Comparison of ENCODE assay signal across 9 cellular contexts in genomic region chr17:6548578-6549330, GRCh38. TPM values are rescaled to one million over a fixed set of nuclear protein-coding genes. Genes with fewer than 3 reads are reported as not detected.
DNase-seq lines count a peak whose midpoint lies in the region; ATAC-seq, FAIRE-seq and TF ChIP-seq lines count a peak whose summit lies in the region.
"Had no signal": no experiment of that assay in that cellular context is flagged by ENCODE, and none has a peak within 500 bp of the region (broad histone marks: within the 10 kb centered on the region; RNA-seq: fewer than 3 reads in every experiment).

No MANE protein-coding gene starts in this region.

- no peaks in the 10 kb centered on the region for H3K9me3 Mint-ChIP-seq in activated CD8-positive, alpha-beta T cell treated with anti-CD3 and anti-CD28 coated beads for 36 hours

- intact Hi-C loops in activated CD8-positive, alpha-beta T cell treated with anti-CD3 and anti-CD28 coated beads for 36 hours (cut with micrococcal nuclease) = no loop called here
- intact Hi-C loops in right lobe of liver (cut with DNase I) = no loop called here

- no peaks in the 10 kb centered on the region for H3K4me1 ChIP-seq in right lobe of liver

- no peak for FAIRE-seq in RCC 7860 (lab: Jason Lieb, UNC)
- FAIRE-seq: G401.6 had no signal

- peaks cover 8% of the 10 kb centered on the region for H3K27me3 Mint-ChIP-seq in activated CD8-positive, alpha-beta T cell treated with anti-CD3 and anti-CD28 coated beads for 36 hours

- H3K27ac Mint-ChIP-seq in activated CD8-positive, alpha-beta T cell treated with anti-CD3 and anti-CD28 coated beads for 36 hours = peak overlapping the region; percentile 0

- no peak overlapping the region for H3K4me3 Mint-ChIP-seq in activated CD8-positive, alpha-beta T cell treated with anti-CD3 and anti-CD28 coated beads for 36 hours

- 34% methylated on average over 5 of the region's 11 CpGs for WGBS in right lobe of liver (ENCODE audit: insufficient coverage, low coverage, low lambda C conversion rate, missing lambda C conversion rate)

- H3K36me3 ChIP-seq in right lobe of liver = no peaks in the 10 kb centered on the region

- TF ChIP-seq POLR2A in right lobe of liver (IDR thresholded peaks at IDR 0.05) = no peak

- H3K27me3 ChIP-seq in right lobe of liver = no peaks in the 10 kb centered on the region

- in situ Hi-C loops in G401 (cut with HindIII; ENCODE audit: low sequenced_read_pairs) = no loop called here

- TF ChIP-seq CTCF in activated CD8-positive, alpha-beta T cell treated with anti-CD3 and anti-CD28 coated beads for 36 hours (IDR thresholded peaks at IDR 0.05) = no peak
- no peak for TF ChIP-seq CTCF in right lobe of liver (IDR thresholded peaks at IDR 0.05)

- H3K27ac ChIP-seq in right lobe of liver = no peak overlapping the region

- peaks cover 12% of the 10 kb centered on the region for H3K4me1 Mint-ChIP-seq in activated CD8-positive, alpha-beta T cell treated with anti-CD3 and anti-CD28 coated beads for 36 hours (ENCODE audit: low read depth)

- ATAC-seq in GM21619 (IDR thresholded peaks at IDR 0.05; ENCODE audit: unreplicated experiment) = peak; percentile 70
- ATAC-seq in activated CD8-positive, alpha-beta T cell treated with anti-CD3 and anti-CD28 coated beads for 36 hours = peak; percentile 98
- ATAC-seq in right lobe of liver = peak; percentile 19 to 52 (median 27)
- no peak for ATAC-seq in HG02885 (IDR thresholded peaks at IDR 0.05; ENCODE audit: poor library complexity, unreplicated experiment)

- no peaks in the 10 kb centered on the region for H3K9me3 ChIP-seq in right lobe of liver

- DNase-seq in G401 (ENCODE audit: low spot score) (peak; percentile 94), right lobe of liver (no peak), NCI-H226 (no peak), NCI-H1436 (lab: John Stamatoyannopoulos, UW) (no peak), RCC 7860 (ENCODE audit: low spot score) (no peak)
- peak; percentile 69 for DNase-seq in activated CD8-positive, alpha-beta T cell treated with anti-CD3 and anti-CD28 coated beads for 36 hours

- no peaks in the 10 kb centered on the region for H3K36me3 Mint-ChIP-seq in activated CD8-positive, alpha-beta T cell treated with anti-CD3 and anti-CD28 coated beads for 36 hours (ENCODE audit: low read depth)

- CTCF ChIA-PET in activated CD8-positive, alpha-beta T cell treated with anti-CD3 and anti-CD28 coated beads for 36 hours (lab: Charles Lee) = interaction anchor here (1.0 kb wide), 1 partner anchor 76 kb away, joined by 4 read pairs; no protein-coding TSS in a partner anchor

- H3K4me3 ChIP-seq in right lobe of liver = no peak overlapping the region

- POLR2A ChIA-PET in activated CD8-positive, alpha-beta T cell treated with anti-CD3 and anti-CD28 coated beads for 36 hours (lab: Charles Lee) = interaction anchor here (1.0 to 1.1 kb wide), 2 partner anchors 21 to 93 kb away, joined by 3 to 4 read pairs; no protein-coding TSS in a partner anchor

RNA-seq across cellular contexts. Expression of gene PITPNM3, which starts 7.6 kb away (rescaled TPM):
- total RNA-seq in G401 (2014; rRNA removed; shearing (Covaris generic)) = 0.92 and 2.1 TPM in 2 replicates
- under 1 TPM; 0.87 to 0.92 TPM for total RNA-seq in activated CD8-positive, alpha-beta T cell treated with anti-CD3 and anti-CD28 coated beads for 36 hours
- 1 to 10 TPM in 5 of 6 experiments, under 1 TPM in 1; 0.91 to 3.8 (median 1.2) TPM for total RNA-seq in right lobe of liver

Comparison
In these comparisons a context has a peak if more than half of its experiments do, and no peak if none do; other contexts are left out.
1. DNase-seq: peak in G401 (single experiment) and activated CD8-positive, alpha-beta T cell treated with anti-CD3 and anti-CD28 coated beads for 36 hours (single experiment); none in right lobe of liver (0 of 3), NCI-H226 (single experiment), NCI-H1436 (single experiment) and RCC 7860 (single experiment).